6 cellular contexts compared by ENCODE assay signal in genomic region chr6:65569058-65569457, GRCh38.
DNase-seq lines count a peak whose midpoint lies in the region; FAIRE-seq and TF ChIP-seq lines count a peak whose summit lies in the region.
"Not testable (repeated sequence)": the region's sequence is repeated elsewhere in the genome, so short reads cannot be mapped to it uniquely, and the experiment has no call there.

No MANE protein-coding gene starts in this region.

- peak; percentile 52 for DNase-seq in ELF-1 (ENCODE audit: low read depth, low spot score)
- peak in 1 of 2 experiments; percentile 53 for DNase-seq in H1 (ENCODE audit: low read depth in 1 of 2, low spot score in 2 of 2)
- DNase-seq in neural progenitor cell (ENCODE audit: low spot score) = not testable (repeated sequence)

- H2BK20ac ChIP-seq in H1 (ENCODE audit: low read length) = peak overlapping the region; percentile 96; the same call in 1 of the 2 replicates

- H3K79me2 ChIP-seq in OCI-LY3 (ENCODE audit: low read length); H1 (ENCODE audit: control insufficient read depth in 1 of 2, insufficient read depth in 2 of 2, low read length in 2 of 2); neural progenitor cell (ENCODE audit: low read depth): not testable (repeated sequence)

- not testable (repeated sequence) for H3K4me3 Mint-ChIP-seq in neural progenitor cell

- TF ChIP-seq RAD21 in H1 (IDR thresholded peaks at IDR 0.05 in 1 of 2, conservative IDR thresholded peaks at IDR 0.05 in 1 of 2; ENCODE audit: low read depth in 2 of 2, low read length in 2 of 2) = not testable (repeated sequence)

- H4K5ac ChIP-seq in H1 (ENCODE audit: insufficient read length, low read depth, low read length) = peak overlapping the region; percentile 70

- H3K9me3 Mint-ChIP-seq in neural progenitor cell = not testable (repeated sequence)

- H3K4me1 Mint-ChIP-seq in neural progenitor cell = peaks cover 21% of the 10 kb centered on the region

- H3K9ac ChIP-seq in HUES48 (ENCODE audit: low read depth, low read length) (peak overlapping the region; percentile 74), H1 (replicated peaks in 1 of 4; ENCODE audit: extremely low read depth in 1 of 4, low read depth in 3 of 4, low read length in 3 of 4) (peak overlapping the region in 1 of 4 experiments; percentile 19; a peak in 2 of 7 replicates)
- H3K9ac ChIP-seq in OCI-LY3 (ENCODE audit: low read length); iPS-18a (ENCODE audit: low read length); neural progenitor cell: not testable (repeated sequence)

- peak overlapping the region; percentile 92 for H4K91ac ChIP-seq in H1 (replicated peaks; ENCODE audit: insufficient read length, low read length)

- peak overlapping the region; percentile 53 for H3K4me3 ChIP-seq in HUES48 (ENCODE audit: low read depth, low read length)
- not testable (repeated sequence) for H3K4me3 ChIP-seq in OCI-LY3 (ENCODE audit: low read length); neural progenitor cell
- H3K4me3 ChIP-seq in H1 (ENCODE audit: extremely low read depth in 1 of 4, insufficient read depth in 2 of 4, low read depth in 3 of 4, low read length in 4 of 4) = peak overlapping the region in 1 of 4 experiments; percentile 42; a peak in 2 of 8 replicates
- H3K4me3 ChIP-seq in iPS-18a (ENCODE audit: low read length) = peak overlapping the region; percentile 29

- H3K23ac ChIP-seq in H1 (ENCODE audit: insufficient read length) = not testable (repeated sequence)

- H3K56ac ChIP-seq in H1 (replicated peaks; ENCODE audit: insufficient read length, low read depth, low read length) = not testable (repeated sequence)

- H2BK5ac ChIP-seq in H1 (ENCODE audit: low read depth, low read length) = peak overlapping the region; percentile 93

- CTCF ChIA-PET in H1 (lab: Charles Lee; ENCODE audit: partially characterized antibody) = interaction anchor here (1.4 kb wide), 1 partner anchor 209 kb away, joined by 4 read pairs; no protein-coding TSS in a partner anchor

- peak overlapping the region; percentile 92 for H3K27ac ChIP-seq in HUES48 (ENCODE audit: low read depth, low read length)
- H3K27ac ChIP-seq in OCI-LY3 (ENCODE audit: low read length); iPS-18a (ENCODE audit: low read length): not testable (repeated sequence)
- H3K27ac ChIP-seq in H1 (ENCODE audit: low read depth, low read length) = peak overlapping the region; percentile 78
- H3K27ac ChIP-seq in neural progenitor cell = peak overlapping the region; percentile 90

- H3K4me2 ChIP-seq in OCI-LY3 (ENCODE audit: low read length) = not testable (repeated sequence)
- H3K4me2 ChIP-seq in H1 (ENCODE audit: insufficient read depth in 1 of 2, low read depth in 2 of 2, low read length in 2 of 2) (peak overlapping the region; percentile 62 to 66), neural progenitor cell (peak overlapping the region; percentile 59)

- 45% methylated on average over 7 of the region's 7 CpGs; no CpG with 5 or more reads in 1 of the 2 experiments for WGBS in H1 (ENCODE audit: extremely low coverage in 1 of 2, insufficient coverage in 1 of 2, insufficient read length in 1 of 2, insufficient replicate concordance in 2 of 2, low coverage in 1 of 2, low lambda C conversion rate in 2 of 2, missing lambda C conversion rate in 1 of 2), 2 experiments

- TF ChIP-seq POLR2A in H1 (IDR thresholded peaks at IDR 0.05; ENCODE audit: control extremely low read depth in 1 of 2, low read depth in 2 of 2, low read length in 2 of 2) = 0 out of 3 replicates have a peak, but pooled peaks of 1 of the 2 experiments have one; percentile 21

- H3K27me3 Mint-ChIP-seq in neural progenitor cell (ENCODE audit: insufficient read depth, low read depth) = not testable (repeated sequence)

- not testable (repeated sequence) for H3K36me3 ChIP-seq in HUES48 (ENCODE audit: control insufficient read depth, insufficient read depth, low read length); OCI-LY3 (replicated peaks; ENCODE audit: low read depth, low read length); H1 (ENCODE audit: control insufficient read depth in 2 of 4, insufficient read depth in 4 of 4, low read length in 3 of 4); iPS-18a (ENCODE audit: control insufficient read depth, low read depth, low read length); neural progenitor cell

- not testable (repeated sequence) for H4K20me1 ChIP-seq in OCI-LY3 (ENCODE audit: insufficient read depth, low read length); H1 (replicated peaks in 1 of 2; ENCODE audit: control insufficient read depth in 1 of 2, insufficient read depth in 2 of 2, low read length in 2 of 2); neural progenitor cell (ENCODE audit: low read depth)

- H3K27me3 ChIP-seq in HUES48 (ENCODE audit: control insufficient read depth, insufficient read depth, low read length); OCI-LY3 (ENCODE audit: low read depth, low read length); H1 (replicated peaks in 1 of 4; ENCODE audit: control insufficient read depth in 3 of 4, extremely low read depth in 1 of 4, insufficient read depth in 3 of 4, low read length in 3 of 4); iPS-18a (ENCODE audit: control insufficient read depth, insufficient read depth, low read length); neural progenitor cell: not testable (repeated sequence)

- H3K14ac ChIP-seq in H1 (ENCODE audit: insufficient read length) = not testable (repeated sequence)

- H3K23me2 ChIP-seq in H1 (ENCODE audit: low read depth, low read length) = not testable (repeated sequence)

- POLR2A ChIA-PET in H1 (lab: Charles Lee; ENCODE audit: partially characterized antibody) = interaction anchor here (0.6 kb wide), 1 partner anchor 1024 kb away, joined by 3 read pairs; no protein-coding TSS in a partner anchor

- not testable (repeated sequence) for H2AK5ac ChIP-seq in H1 (ENCODE audit: low read depth, low read length)

- H2BK12ac ChIP-seq in H1 (ENCODE audit: low read depth, low read length) = not testable (repeated sequence)

- H2AFZ ChIP-seq in OCI-LY3 (ENCODE audit: low read depth, low read length) (peak overlapping the region; percentile 46; the same call in 1 of the 2 replicates), neural progenitor cell (replicated peaks) (peak overlapping the region; percentile 67)
- H2AFZ ChIP-seq in H1 (ENCODE audit: low read length) = not testable (repeated sequence)

- H3K36me3 Mint-ChIP-seq in neural progenitor cell = not testable (repeated sequence)

- H3K18ac ChIP-seq in H1 (ENCODE audit: extremely low read depth, low read length) = peak overlapping the region; percentile 89; the same call in 1 of the 2 replicates

- H2BK15ac ChIP-seq in H1 (ENCODE audit: low read length) = not testable (repeated sequence)

- H3K9me3 ChIP-seq in HUES48 (ENCODE audit: control insufficient read depth, insufficient read depth, low read length); OCI-LY3 (ENCODE audit: insufficient read depth, low read length); H1 (ENCODE audit: insufficient read depth in 2 of 2, low read depth in 1 of 2, low read length in 1 of 2); iPS-18a (ENCODE audit: control insufficient read depth, low read depth, low read length); neural progenitor cell (ENCODE audit: low read depth): not testable (repeated sequence)

- not testable (repeated sequence) for H3K79me1 ChIP-seq in H1 (ENCODE audit: low read depth, low read length)

- not testable (repeated sequence) for TF ChIP-seq EP300 in H1 (IDR thresholded peaks at IDR 0.05; ENCODE audit: borderline replicate concordance in 1 of 2, low read depth in 2 of 2, low read length in 2 of 2)

- H3K4ac ChIP-seq in H1 (replicated peaks; ENCODE audit: insufficient read length, low read depth, low read length) = peak overlapping the region; percentile 70

- H3K4me1 ChIP-seq in HUES48 (ENCODE audit: control insufficient read depth, insufficient read depth, low read length) (peaks cover 43% of the 10 kb centered on the region), H1 (replicated peaks in 1 of 4; ENCODE audit: control insufficient read depth in 3 of 4, insufficient read depth in 4 of 4, low read length in 3 of 4) (peaks cover 0 to 20% (median 6%) of the 10 kb centered on the region in 4 experiments; a peak in 3 of 7 replicates), iPS-18a (ENCODE audit: control insufficient read depth, low read depth, low read length) (peaks cover 31% of the 10 kb centered on the region), neural progenitor cell (peaks cover 26% of the 10 kb centered on the region)
- not testable (repeated sequence) for H3K4me1 ChIP-seq in OCI-LY3 (ENCODE audit: low read length)

- TF ChIP-seq CTCF in OCI-LY3 (IDR thresholded peaks at IDR 0.05; ENCODE audit: low read depth, low read length); H1 (IDR thresholded peaks at IDR 0.05; ENCODE audit: control extremely low read depth in 1 of 3, insufficient read depth in 1 of 3, low read depth in 1 of 3, low read length in 3 of 3); neural progenitor cell (IDR thresholded peaks at IDR 0.05): not testable (repeated sequence)

- peak; percentile 65 for FAIRE-seq in H1 (lab: Jason Lieb, UNC)

- H3K27ac Mint-ChIP-seq in neural progenitor cell = peak overlapping the region; percentile 62

- H3F3A ChIP-seq in neural progenitor cell (ENCODE audit: low read depth) = peaks cover 23% of the 10 kb centered on the region

- peak overlapping the region; percentile 91 for H2BK120ac ChIP-seq in H1 (replicated peaks; ENCODE audit: low read depth, low read length)

- H4K8ac ChIP-seq in H1 (ENCODE audit: extremely low read depth, insufficient read depth, low read length) = not testable (repeated sequence)

TF ChIP-seq in H1, 55 proteins besides CTCF, POLR2A, EP300 and RAD21:
- peak; percentile 74 for TF ChIP-seq ASH2L (IDR thresholded peaks at IDR 0.05; ENCODE audit: low read length)
TF ChIP-seq in H1: peak in this region for 1; not testable (repeated sequence) for 54.
